Comparison of ENCODE assay signal across 11 cellular contexts in the genomic region with DNA sequence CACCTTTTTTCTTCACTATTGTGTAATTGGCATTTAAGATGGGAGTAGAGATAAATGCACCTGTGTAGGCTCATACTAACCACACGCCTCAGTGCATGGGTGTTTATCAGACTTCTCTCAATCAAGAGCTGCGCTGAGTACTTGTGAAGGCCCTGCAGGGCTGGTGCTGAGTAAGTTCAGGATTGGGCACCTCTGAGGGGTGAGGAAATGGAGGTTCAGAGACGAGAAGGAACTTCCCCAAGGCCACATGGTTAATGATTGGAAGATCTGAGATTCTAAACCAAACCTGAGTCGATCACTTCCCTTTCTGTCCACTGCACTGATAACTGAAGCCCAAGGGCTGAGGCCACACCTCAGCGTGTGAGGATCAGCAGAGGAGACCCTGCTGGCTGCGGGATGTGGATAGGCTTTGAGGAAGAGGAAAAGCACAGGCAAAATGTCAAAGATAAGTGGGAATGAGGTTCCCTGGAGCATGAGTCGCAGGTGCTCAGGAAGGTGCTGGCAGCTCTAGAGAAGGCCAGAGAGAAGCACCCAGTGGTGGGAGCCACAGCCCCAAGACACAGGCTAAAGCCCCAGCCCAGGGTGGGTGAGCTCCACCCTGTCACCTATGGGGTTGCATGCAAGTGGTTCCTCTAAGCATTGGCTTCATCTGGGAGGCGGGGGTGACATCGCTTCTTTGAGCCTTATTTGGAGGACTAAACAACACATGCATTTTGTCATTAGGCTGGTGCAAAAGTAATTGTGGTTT. TPM values are rescaled to one million over a fixed set of nuclear protein-coding genes. Genes with fewer than 3 reads are reported as not detected.
DNase-seq lines count a peak whose midpoint lies in the region; ATAC-seq, FAIRE-seq and TF ChIP-seq lines count a peak whose summit lies in the region.
"Had no signal": no experiment of that assay in that cellular context is flagged by ENCODE, and none has a peak within 500 bp of the region (broad histone marks: within the 10 kb centered on the region; RNA-seq: fewer than 3 reads in every experiment).

No MANE protein-coding gene starts in this region.

- TF ChIP-seq POLR2A in GM12878 (IDR thresholded peaks at IDR 0.05; ENCODE audit: low read depth, low read length), result no peak

- SMC1A ChIA-PET in GM12878 (lab: Charles Lee; ENCODE audit: uncharacterized antibody, unreplicated experiment), result no interaction called here

- H3K4me2 ChIP-seq in GM12878 (ENCODE audit: control insufficient read depth, insufficient read depth) (no peak overlapping the region), Karpas-422 (ENCODE audit: low read depth, low read length, poor library complexity, severe bottlenecking) (no peak overlapping the region)

- FAIRE-seq in GM12878 (lab: Jason Lieb, UNC) (peak; percentile 7), RCC 7860 (lab: Jason Lieb, UNC) (no peak)

- no peak overlapping the region for H3K27ac ChIP-seq in GM12878 (ENCODE audit: control insufficient read depth, insufficient read depth)
- H3K27ac ChIP-seq in Karpas-422 (ENCODE audit: low read length), result no peak overlapping the region
- H3K27ac ChIP-seq: coronary artery had no signal

- in situ Hi-C loops in GM12878 (cut with MboI), result no loop called here

- TF ChIP-seq RAD21 in GM12878 (IDR thresholded peaks at IDR 0.05; ENCODE audit: insufficient read depth, low read depth, low read length), result no peak

- BruUV-seq in GM12878 (replicated peaks; lab: Mats Ljungman, UMichigan), result no TSS peak

- H4K20me1 ChIP-seq in GM12878 (ENCODE audit: control insufficient read depth, insufficient read depth) (no peaks in the 10 kb centered on the region), Karpas-422 (ENCODE audit: insufficient read depth, low read depth, low read length) (no peaks in the 10 kb centered on the region)

- H2AFZ ChIP-seq in GM12878 (ENCODE audit: control insufficient read depth, low read depth, low read length) (no peak overlapping the region), Karpas-422 (ENCODE audit: low read length) (no peak overlapping the region)

- CTCF ChIA-PET in GM12878 (lab: Yijun Ruan, JAX), result no interaction called here

- peak; percentile 32 to 34; a peak in 1 of 4 replicates for TF ChIP-seq EP300 in GM12878 (IDR thresholded peaks at IDR 0.05; ENCODE audit: borderline replicate concordance in 1 of 2, control insufficient read depth in 1 of 2, low read depth in 2 of 2, low read length in 2 of 2)

- H3K79me2 ChIP-seq in GM12878 (ENCODE audit: control insufficient read depth, insufficient read depth, low read length), result no peaks in the 10 kb centered on the region
- H3K79me2 ChIP-seq in Karpas-422 (ENCODE audit: low read length), result no peaks in the 10 kb centered on the region

- peak; percentile 55 for DNase-seq in GM12878 (ENCODE audit: low read depth, low spot score)
- no peak for DNase-seq in middle frontal gyrus (ENCODE audit: extremely low spot score, low spot score)
- no peak for DNase-seq in Karpas-422
- no peak for DNase-seq in RCC 7860 (ENCODE audit: low spot score)
- DNase-seq: activated naive CD4-positive, alpha-beta T cell; MM.1S had no signal

- POLR2A ChIA-PET in GM12878 (lab: Charles Lee), result no interaction called here

- H3K9me2 ChIP-seq in Karpas-422 (replicated peaks; ENCODE audit: insufficient read depth, low read length), result no peaks in the 10 kb centered on the region

- H3K4me3 ChIP-seq in GM12878 (no peak overlapping the region), Karpas-422 (ENCODE audit: low read length) (no peak overlapping the region)
- H3K4me3 ChIP-seq: coronary artery had no signal

- TF ChIP-seq CTCF in GM12878 (IDR thresholded peaks at IDR 0.05 in 2 of 3, conservative IDR thresholded peaks at IDR 0.05 in 1 of 3; ENCODE audit: control insufficient read depth in 2 of 3, extremely low read depth in 1 of 3, insufficient read depth in 1 of 3, low read depth in 3 of 3, low read length in 3 of 3), result no peak

- H3K9me3 ChIP-seq in GM12878 (replicated peaks; ENCODE audit: control insufficient read depth, insufficient read depth, low read length) (no peaks in the 10 kb centered on the region), Karpas-422 (ENCODE audit: low read length) (no peaks in the 10 kb centered on the region)

- intact Hi-C loops in GM12878 (cut with micrococcal nuclease; ENCODE audit: unreplicated experiment), result no loop called here

- RAD21 ChIA-PET in GM12878 (lab: Charles Lee; ENCODE audit: unreplicated experiment), result no interaction called here

- 38% methylated on average over 9 of the region's 9 CpGs for WGBS in GM12878 (ENCODE audit: insufficient coverage, insufficient replicate concordance, low lambda C conversion rate, missing lambda C conversion rate)

- no peak overlapping the region for H3K9ac ChIP-seq in GM12878 (ENCODE audit: control insufficient read depth, insufficient read depth, low read length)
- no peak overlapping the region for H3K9ac ChIP-seq in Karpas-422 (ENCODE audit: low read length)

- peak; percentile 99 for ATAC-seq in GM18873 (IDR thresholded peaks at IDR 0.05; ENCODE audit: low FRiP score, unreplicated experiment)
- ATAC-seq in GM21423 (IDR thresholded peaks at IDR 0.05; ENCODE audit: unreplicated experiment), result peak; percentile 99
- ATAC-seq in HG03064 (IDR thresholded peaks at IDR 0.05; ENCODE audit: low read depth, unreplicated experiment), result peak; percentile 99
- ATAC-seq in GM12878, result peak; percentile 99
- ATAC-seq: HCT116 had no signal

- H3K4me1 ChIP-seq in GM12878 (ENCODE audit: control insufficient read depth, insufficient read depth, low read length) (no peaks in the 10 kb centered on the region), Karpas-422 (ENCODE audit: low read length) (no peaks in the 10 kb centered on the region)

- H3K27me3 ChIP-seq in GM12878 (replicated peaks in 1 of 2; ENCODE audit: control insufficient read depth in 2 of 2, insufficient read depth in 2 of 2, low read length in 1 of 2), result no peaks in the 10 kb centered on the region; a peak in 1 of 4 replicates
- no peaks in the 10 kb centered on the region for H3K27me3 ChIP-seq in Karpas-422 (ENCODE audit: low read length)

- H3K36me3 ChIP-seq in GM12878 (ENCODE audit: control insufficient read depth in 2 of 2, insufficient read depth in 2 of 2, low read length in 1 of 2) (no peaks in the 10 kb centered on the region), Karpas-422 (ENCODE audit: insufficient read depth, low read length) (no peaks in the 10 kb centered on the region)

TF ChIP-seq in GM12878, 131 proteins besides CTCF, POLR2A, EP300 and RAD21:
- TF ChIP-seq, protein P1, sequence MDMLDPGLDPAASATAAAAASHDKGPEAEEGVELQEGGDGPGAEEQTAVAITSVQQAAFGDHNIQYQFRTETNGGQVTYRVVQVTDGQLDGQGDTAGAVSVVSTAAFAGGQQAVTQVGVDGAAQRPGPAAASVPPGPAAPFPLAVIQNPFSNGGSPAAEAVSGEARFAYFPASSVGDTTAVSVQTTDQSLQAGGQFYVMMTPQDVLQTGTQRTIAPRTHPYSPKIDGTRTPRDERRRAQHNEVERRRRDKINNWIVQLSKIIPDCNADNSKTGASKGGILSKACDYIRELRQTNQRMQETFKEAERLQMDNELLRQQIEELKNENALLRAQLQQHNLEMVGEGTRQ (IDR thresholded peaks at IDR 0.05; ENCODE audit: borderline replicate concordance, low read depth, low read length), result no peak
- TF ChIP-seq IKZF2 (IDR thresholded peaks at IDR 0.05), result peak in 1 of 2 experiments; percentile 19; a peak in 1 of 4 replicates
- 0 out of 4 replicates have a peak, but pooled peaks of 1 of the 2 experiments have one; percentile 14 for TF ChIP-seq BHLHE40 (IDR thresholded peaks at IDR 0.05; ENCODE audit: borderline replicate concordance in 1 of 2, low read depth in 2 of 2, low read length in 1 of 2)
- peak; percentile 30; the same call in 1 of the 2 replicates for TF ChIP-seq MTA2 (IDR thresholded peaks at IDR 0.05; ENCODE audit: low read depth)
- TF ChIP-seq NR2C2 (IDR thresholded peaks at IDR 0.05; ENCODE audit: borderline replicate concordance, control insufficient read depth, insufficient read length, low read depth), result no peak
- TF ChIP-seq IKZF1 (conservative IDR thresholded peaks at IDR 0.05), result peak; percentile 26; the same call in 1 of the 2 replicates
- peak; percentile 77; the same call in 1 of the 2 replicates for TF ChIP-seq SPI1 (IDR thresholded peaks at IDR 0.05; ENCODE audit: borderline replicate concordance, insufficient read depth, low read depth, low read length)

RNA-seq across cellular contexts. Expression of gene GJB6, which starts 32.3 kb away (rescaled TPM):
- total RNA-seq in GM12878 (2013; cell fraction: nucleolus; rRNA removed), result not detected in 2 replicates
- total RNA-seq in GM12878 (2014; rRNA removed) (not detected in 2 replicates), GM12878 (2014; rRNA removed; fragmentation: Illumina TruSeq; extraction: Trizol) (not detected in 2 replicates), GM12878 (2021) (not detected in 2 replicates)
- not detected for polyA plus RNA-seq in GM12878 (2011; ENCODE audit: low read depth)
- polyA plus RNA-seq in GM12878 (2011; rRNA removed) (0.03 TPM in 1 of 2 replicates, not detected in the other), GM12878 (2014; fragmentation: Illumina TruSeq; extraction: Trizol) (not detected in 2 replicates), GM12878 (2014; fragmentation: Nextera tagmentation; extraction: Ambion mirVana) (not detected), GM12878 (2014; rRNA removed) (not detected in 2 replicates), GM12878 (2016; fragmentation: Nextera tagmentation; extraction: Ambion mirVana) (not detected)
- polyA plus RNA-seq in GM12878 (2011; cell fraction: cytosol; rRNA removed), result not detected in 2 replicates
- not detected in 2 replicates for polyA plus RNA-seq in GM12878 (2011; cell fraction: nucleus; rRNA removed)
- polyA plus RNA-seq in GM12878 (2012), result not detected in 2 replicates
- not detected in 2 replicates for polyA minus RNA-seq in GM12878 (2011; rRNA and poly(A)+ RNA removed)
- not detected in 2 replicates for polyA minus RNA-seq in GM12878 (2011; cell fraction: cytosol; rRNA and poly(A)+ RNA removed)
- polyA minus RNA-seq in GM12878 (2011; cell fraction: nucleus; rRNA and poly(A)+ RNA removed), result not detected in 2 replicates
- not detected in 2 replicates for total RNA-seq in Karpas-422 (2014; rRNA removed; shearing (Covaris generic); ENCODE audit: low replicate concordance)
